ENCODE assay signal across 22 cellular contexts in genomic region chr7:134878731-134879295, GRCh38.
DNase-seq lines count a peak whose midpoint lies in the region; ATAC-seq and TF ChIP-seq lines count a peak whose summit lies in the region.
"Had no signal": no experiment of that assay in that cellular context is flagged by ENCODE, and none has a peak within 500 bp of the region (broad histone marks: within the 10 kb centered on the region; RNA-seq: fewer than 3 reads in every experiment).

No MANE protein-coding gene starts in this region.

- in situ Hi-C loops in GM23248 (cut with MboI): no loop called here

- ATAC-seq in stimulated activated memory B cell treated with anti-CD40 and anti-IgM and Interleukin-4, amounts not matched to agents 10 μg/mL and 1 μg/mL and 100 μg/mL, for 72 hours: no peak
- no peak for ATAC-seq in HG02763 (IDR thresholded peaks at IDR 0.05; ENCODE audit: unreplicated experiment)

- H3K27me3 ChIP-seq in GM06990 (replicated peaks; ENCODE audit: control insufficient read depth, insufficient read depth, low read length) (no peaks in the 10 kb centered on the region), GM23248 (replicated peaks; ENCODE audit: insufficient read depth) (no peaks in the 10 kb centered on the region), rectal smooth muscle tissue (ENCODE audit: control insufficient read depth, insufficient read depth, low read length) (no peaks in the 10 kb centered on the region)
- H3K27me3 ChIP-seq: BLaER1, colonic mucosa, SJSA1 had no signal

- H3K9me3 ChIP-seq in GM23248 (ENCODE audit: low read depth): no peaks in the 10 kb centered on the region
- H3K9me3 ChIP-seq: colonic mucosa, SJSA1 had no signal

- peaks cover 5% of the 10 kb centered on the region; the same call in 1 of the 2 replicates for H4K20me1 ChIP-seq in GM23248 (ENCODE audit: insufficient read depth)
- H4K20me1 ChIP-seq: BLaER1 had no signal

- no peak overlapping the region for H3K4me3 ChIP-seq in GM06990 (replicated peaks; ENCODE audit: low read depth, low read length)
- no peak overlapping the region for H3K4me3 ChIP-seq in GM23248
- no peak overlapping the region for H3K4me3 ChIP-seq in coronary artery
- H3K4me3 ChIP-seq in rectal smooth muscle tissue (ENCODE audit: low read length): no peak overlapping the region
- H3K4me3 ChIP-seq: BLaER1, colonic mucosa, PC-9, SJSA1 had no signal

- H3K9ac ChIP-seq in GM23248 (no peak overlapping the region), rectal smooth muscle tissue (ENCODE audit: low read length) (no peak overlapping the region)
- H3K9ac ChIP-seq: BLaER1 had no signal

- no peaks in the 10 kb centered on the region for H3K9me2 ChIP-seq in GM23248 (ENCODE audit: insufficient read depth)

- TF ChIP-seq CTCF in GM06990 (IDR thresholded peaks at IDR 0.05; ENCODE audit: insufficient read depth, low read length, poor library complexity, severe bottlenecking) (peak; percentile 28), coronary artery (IDR thresholded peaks at IDR 0.05) (no peak)

- H3K4me1 ChIP-seq in GM23248 (ENCODE audit: insufficient read depth) (peaks cover 39% of the 10 kb centered on the region), rectal smooth muscle tissue (ENCODE audit: control insufficient read depth, insufficient read depth, low read length) (peaks cover 20% of the 10 kb centered on the region)
- H3K4me1 ChIP-seq: colonic mucosa had no signal

- H2AFZ ChIP-seq in GM23248: no peak overlapping the region
- H2AFZ ChIP-seq: PC-9 had no signal

- peak overlapping the region; percentile 7; the same call in 1 of the 2 replicates for H3K27ac ChIP-seq in GM23248
- H3K27ac ChIP-seq in coronary artery: peak overlapping the region; percentile 17 to 42
- peak overlapping the region; percentile 49 for H3K27ac ChIP-seq in rectal smooth muscle tissue (ENCODE audit: low read depth, low read length)
- H3K27ac ChIP-seq: BLaER1, colonic mucosa, PC-9, SJSA1 had no signal

- H3K4me3 Mint-ChIP-seq in stimulated activated memory B cell treated with anti-CD40 and anti-IgM and Interleukin-4, amounts not matched to agents 10 μg/mL and 1 μg/mL and 100 μg/mL, for 72 hours: no peak overlapping the region
- H3K4me3 Mint-ChIP-seq: H9, neural crest cell had no signal

- no peak overlapping the region for H3K27ac Mint-ChIP-seq in stimulated activated memory B cell treated with anti-CD40 and anti-IgM and Interleukin-4, amounts not matched to agents 10 μg/mL and 1 μg/mL and 100 μg/mL, for 72 hours
- H3K27ac Mint-ChIP-seq: H9 had no signal

- H3F3A ChIP-seq in GM23248 (ENCODE audit: insufficient read depth): peaks cover 80% of the 10 kb centered on the region

- peaks cover 97% of the 10 kb centered on the region for H3K79me2 ChIP-seq in GM23248 (ENCODE audit: insufficient read depth)

- H3K9me3 Mint-ChIP-seq in stimulated activated memory B cell treated with anti-CD40 and anti-IgM and Interleukin-4, amounts not matched to agents 10 μg/mL and 1 μg/mL and 100 μg/mL, for 72 hours: no peaks in the 10 kb centered on the region
- H3K9me3 Mint-ChIP-seq: H9, neural crest cell had no signal

- H3K36me3 ChIP-seq in GM06990 (ENCODE audit: control insufficient read depth, insufficient read depth, low read length) (no peaks in the 10 kb centered on the region), GM23248 (ENCODE audit: low read depth) (peaks cover 30% of the 10 kb centered on the region), rectal smooth muscle tissue (ENCODE audit: control insufficient read depth, insufficient read depth, low read length) (no peaks in the 10 kb centered on the region)
- H3K36me3 ChIP-seq: colonic mucosa had no signal

- H3K36me3 Mint-ChIP-seq in stimulated activated memory B cell treated with anti-CD40 and anti-IgM and Interleukin-4, amounts not matched to agents 10 μg/mL and 1 μg/mL and 100 μg/mL, for 72 hours: no peaks in the 10 kb centered on the region

- DNase-seq in GM06990 (ENCODE audit: extremely low read depth, insufficient read length) (no peak), GM23248 (no peak), coronary artery (ENCODE audit: low spot score) (no peak), DMS153 (lab: John Stamatoyannopoulos, UW) (no peak)
- DNase-seq: activated CD4-positive, alpha-beta T cell treated with anti-CD3 and anti-CD28 coated beads for 48 hours; activated CD8-positive, alpha-beta memory T cell treated with anti-CD3 and anti-CD28 coated beads, Interleukin-2, amount 50 U/mL, for 4 hours; aorta; colonic mucosa; glutamatergic neuron; H9; MV-4-11; NCI-H2081 treated with DMSO at 0.1 percent for 48 hours; NCI-H526 treated with DMSO at 0.1 percent for 48 hours; PC-9; stimulated activated CD4-positive, alpha-beta T cell treated with anti-CD3 and anti-CD28 coated beads, Interleukin-2, amount 100 ng/mL, for 24 hours; T1000 had no signal

- no peaks in the 10 kb centered on the region for H3K4me1 Mint-ChIP-seq in stimulated activated memory B cell treated with anti-CD40 and anti-IgM and Interleukin-4, amounts not matched to agents 10 μg/mL and 1 μg/mL and 100 μg/mL, for 72 hours

- H3K27me3 Mint-ChIP-seq in stimulated activated memory B cell treated with anti-CD40 and anti-IgM and Interleukin-4, amounts not matched to agents 10 μg/mL and 1 μg/mL and 100 μg/mL, for 72 hours: peaks cover 9% of the 10 kb centered on the region

- no peak overlapping the region for H3K4me2 ChIP-seq in GM23248 (ENCODE audit: unreplicated experiment)
- H3K4me2 ChIP-seq: BLaER1, PC-9 had no signal
